Comparison of ENCODE assay signal across 19 cellular contexts in genomic region chr5:31211098-31211497, GRCh38. TPM values are rescaled to one million over a fixed set of nuclear protein-coding genes. Genes with fewer than 3 reads are reported as not detected.
DNase-seq lines count a peak whose midpoint lies in the region; ATAC-seq and TF ChIP-seq lines count a peak whose summit lies in the region.
"Had no signal": no experiment of that assay in that cellular context is flagged by ENCODE, and none has a peak within 500 bp of the region (broad histone marks: within the 10 kb centered on the region; RNA-seq: fewer than 3 reads in every experiment).

No MANE protein-coding gene starts in this region.

- DNase-seq in left ventricle myocardium superior (no peak), right atrium auricular region (ENCODE audit: low spot score) (no peak), kidney glomerular epithelial cell (lab: John Stamatoyannopoulos, UW) (peak; percentile 15), vagina (ENCODE audit: extremely low spot score in 2 of 2) (no peak), DMS79 treated with DMSO at 0.1 percent for 48 hours (lab: John Stamatoyannopoulos, UW) (no peak)
- DNase-seq: 8988T; ACHN; AML-193; BE2C; CD4-positive, alpha-beta T cell; CD8-positive, alpha-beta memory T cell; DMS 273 treated with DMSO at 0.1 percent for 48 hours; DMS79; GM23248; H7; HCEC 1CT had no signal

- H3K36me3 ChIP-seq in right atrium auricular region = no peaks in the 10 kb centered on the region
- H3K36me3 ChIP-seq in vagina = no peaks in the 10 kb centered on the region
- H3K36me3 ChIP-seq: BE2C; BLaER1 treated with 17β-estradiol and CSF1 and Interleukin-3, amounts not matched to agents 10 nM and 100 nM had no signal

- intact Hi-C loops in left ventricle myocardium superior (cut with micrococcal nuclease) = no loop called here
- intact Hi-C loops in vagina (cut with DNase I) = no loop called here

- ATAC-seq in left ventricle myocardium superior (peak; percentile 24), HG02623 (IDR thresholded peaks at IDR 0.05; ENCODE audit: unreplicated experiment) (no peak)
- ATAC-seq: A549 had no signal

- H3K4me3 ChIP-seq in right atrium auricular region (no peak overlapping the region), vagina (no peak overlapping the region)
- H3K4me3 ChIP-seq: A549; BLaER1 treated with 17β-estradiol and CSF1 and Interleukin-3, amounts not matched to agents 10 nM and 100 nM; GM23248 had no signal

- H3K27ac ChIP-seq in right atrium auricular region = no peak overlapping the region
- peak overlapping the region; percentile 20 for H3K27ac ChIP-seq in vagina
- H3K27ac ChIP-seq: A549; BLaER1 treated with 17β-estradiol and CSF1 and Interleukin-3, amounts not matched to agents 10 nM and 100 nM; GM23248 had no signal

- TF ChIP-seq CTCF in right atrium auricular region (IDR thresholded peaks at IDR 0.05) (no peak), vagina (IDR thresholded peaks at IDR 0.05) (no peak)

- H3K27me3 ChIP-seq in right atrium auricular region (no peaks in the 10 kb centered on the region), vagina (no peaks in the 10 kb centered on the region)
- H3K27me3 ChIP-seq: BE2C; BLaER1 treated with 17β-estradiol and CSF1 and Interleukin-3, amounts not matched to agents 10 nM and 100 nM had no signal

- no peak for TF ChIP-seq POLR2A in vagina (IDR thresholded peaks at IDR 0.05)

- H3K9me3 ChIP-seq in right atrium auricular region = no peaks in the 10 kb centered on the region
- H3K9me3 ChIP-seq in vagina = no peaks in the 10 kb centered on the region
- H3K9me3 ChIP-seq: A549; BE2C; BLaER1 treated with 17β-estradiol and CSF1 and Interleukin-3, amounts not matched to agents 10 nM and 100 nM had no signal

- no peaks in the 10 kb centered on the region for H3K4me1 ChIP-seq in right atrium auricular region
- H3K4me1 ChIP-seq in vagina = no peaks in the 10 kb centered on the region
- H3K4me1 ChIP-seq: A549; BE2C; BLaER1 treated with 17β-estradiol and CSF1 and Interleukin-3, amounts not matched to agents 10 nM and 100 nM had no signal

RNA-seq across cellular contexts. Expression of gene CDH6, which starts 17.6 kb away (rescaled TPM):
- total RNA-seq in left ventricle myocardium superior (2.6 TPM), right atrium auricular region (1 to 10 TPM; 1.1 to 2.2 TPM), vagina (5.2 TPM)
- total RNA-seq: CD4-positive, alpha-beta T cell; CD8-positive, alpha-beta memory T cell had no signal
